Comparison of ENCODE assay signal across 3 cellular contexts in the genomic region with DNA sequence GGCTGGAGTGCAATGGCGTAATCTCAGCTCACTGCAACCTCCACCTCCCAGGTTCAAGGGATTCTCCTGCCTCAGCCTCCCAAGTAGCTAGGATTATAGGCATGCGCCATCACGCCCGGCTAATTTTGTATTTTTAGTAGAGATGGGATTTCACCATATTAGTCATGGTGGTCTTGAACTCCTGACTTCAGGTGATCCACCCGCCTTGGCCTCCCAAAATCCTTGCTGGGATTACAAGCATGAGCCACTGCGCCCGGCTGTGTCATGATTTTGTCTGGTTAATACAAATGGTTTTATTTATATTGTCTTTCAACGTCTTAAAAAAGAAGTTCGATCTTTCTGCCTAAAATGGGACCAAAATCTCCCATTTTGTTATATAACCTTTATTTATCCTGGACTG. TPM values are rescaled to one million over a fixed set of nuclear protein-coding genes. Genes with fewer than 3 reads are reported as not detected.
"Had no signal": no experiment of that assay in that cellular context is flagged by ENCODE, and none has a peak within 500 bp of the region (broad histone marks: within the 10 kb centered on the region; RNA-seq: fewer than 3 reads in every experiment).

No MANE protein-coding gene starts in this region.

RNA-seq across cellular contexts. Expression of gene PKDCC, which starts 19.2 kb away (rescaled TPM):
- total RNA-seq: mononuclear cell had no signal
- polyA plus RNA-seq: immature natural killer cell, mammary epithelial cell had no signal
